ENCODE assay signal across 1 cellular context in genomic region chr19:18029617-18030338, GRCh38.
TF ChIP-seq lines count a peak whose summit lies in the region.

No MANE protein-coding gene starts in this region.

TF ChIP-seq in HepG2, 621 proteins besides CTCF, POLR2A, EP300 and RAD21 (continued from another document and continues in another):
- peak; percentile 57; the same call in 1 of the 2 replicates for TF ChIP-seq THAP11 (CRISPR knock-in tag; IDR thresholded peaks at IDR 0.05)
- TF ChIP-seq GFI1 (CRISPR knock-in tag; IDR thresholded peaks at IDR 0.05; ENCODE audit: borderline replicate concordance): peak; percentile 87
- TF ChIP-seq MEIS2 (CRISPR knock-in tag; IDR thresholded peaks at IDR 0.05): no peak
- TF ChIP-seq ZNF639 (CRISPR knock-in tag; conservative IDR thresholded peaks at IDR 0.05): no peak
- TF ChIP-seq, protein P1, sequence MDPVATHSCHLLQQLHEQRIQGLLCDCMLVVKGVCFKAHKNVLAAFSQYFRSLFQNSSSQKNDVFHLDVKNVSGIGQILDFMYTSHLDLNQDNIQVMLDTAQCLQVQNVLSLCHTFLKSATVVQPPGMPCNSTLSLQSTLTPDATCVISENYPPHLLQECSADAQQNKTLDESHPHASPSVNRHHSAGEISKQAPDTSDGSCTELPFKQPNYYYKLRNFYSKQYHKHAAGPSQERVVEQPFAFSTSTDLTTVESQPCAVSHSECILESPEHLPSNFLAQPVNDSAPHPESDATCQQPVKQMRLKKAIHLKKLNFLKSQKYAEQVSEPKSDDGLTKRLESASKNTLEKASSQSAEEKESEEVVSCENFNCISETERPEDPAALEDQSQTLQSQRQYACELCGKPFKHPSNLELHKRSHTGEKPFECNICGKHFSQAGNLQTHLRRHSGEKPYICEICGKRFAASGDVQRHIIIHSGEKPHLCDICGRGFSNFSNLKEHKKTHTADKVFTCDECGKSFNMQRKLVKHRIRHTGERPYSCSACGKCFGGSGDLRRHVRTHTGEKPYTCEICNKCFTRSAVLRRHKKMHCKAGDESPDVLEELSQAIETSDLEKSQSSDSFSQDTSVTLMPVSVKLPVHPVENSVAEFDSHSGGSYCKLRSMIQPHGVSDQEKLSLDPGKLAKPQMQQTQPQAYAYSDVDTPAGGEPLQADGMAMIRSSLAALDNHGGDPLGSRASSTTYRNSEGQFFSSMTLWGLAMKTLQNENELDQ (CRISPR knock-in tag; IDR thresholded peaks at IDR 0.05; ENCODE audit: borderline replicate concordance): no peak
- TF ChIP-seq HOXA5 (CRISPR knock-in tag; IDR thresholded peaks at IDR 0.05): no peak
- no peak for TF ChIP-seq HCFC1 (IDR thresholded peaks at IDR 0.05; ENCODE audit: low read depth, low read length)
- TF ChIP-seq ZNF362 (CRISPR knock-in tag; IDR thresholded peaks at IDR 0.05; ENCODE audit: borderline replicate concordance): peak; percentile 82; the same call in 1 of the 2 replicates
- 0 out of 2 replicates have a peak, but pooled peaks have one; percentile 9 for TF ChIP-seq RCOR2 (CRISPR knock-in tag; IDR thresholded peaks at IDR 0.05)
- TF ChIP-seq PITX1 (CRISPR knock-in tag; IDR thresholded peaks at IDR 0.05): peak; percentile 65; the same call in 1 of the 2 replicates
- 0 out of 2 replicates have a peak, but pooled peaks have one; percentile 53 for TF ChIP-seq ERF (CRISPR knock-in tag; IDR thresholded peaks at IDR 0.05)
- TF ChIP-seq SIX4 (CRISPR knock-in tag; IDR thresholded peaks at IDR 0.05): peak; percentile 91
- TF ChIP-seq ZNF619 (CRISPR knock-in tag; IDR thresholded peaks at IDR 0.05): no peak
- TF ChIP-seq SP5 (CRISPR knock-in tag; IDR thresholded peaks at IDR 0.05; ENCODE audit: borderline replicate concordance, low read depth): 0 out of 2 replicates have a peak, but pooled peaks have one; percentile 19
- peak; percentile 31; the same call in 1 of the 2 replicates for TF ChIP-seq SPEN (CRISPR knock-in tag; IDR thresholded peaks at IDR 0.05; ENCODE audit: low read depth)
- TF ChIP-seq NFIC (IDR thresholded peaks at IDR 0.05; ENCODE audit: low read length): peak; percentile 59; the same call in 1 of the 2 replicates
- no peak for TF ChIP-seq E2F2 (CRISPR knock-in tag; IDR thresholded peaks at IDR 0.05; ENCODE audit: borderline replicate concordance)
- TF ChIP-seq ZNF383 (CRISPR knock-in tag; IDR thresholded peaks at IDR 0.05; ENCODE audit: borderline replicate concordance): no peak
- TF ChIP-seq HNF1B (CRISPR knock-in tag; IDR thresholded peaks at IDR 0.05): 0 out of 2 replicates have a peak, but pooled peaks have one; percentile 15
- TF ChIP-seq FOSL1 (CRISPR knock-in tag; IDR thresholded peaks at IDR 0.05; ENCODE audit: borderline replicate concordance): peak; percentile 71; the same call in 1 of the 2 replicates
- TF ChIP-seq MIER3 (CRISPR knock-in tag; IDR thresholded peaks at IDR 0.05; ENCODE audit: borderline replicate concordance): peak; percentile 64; the same call in 1 of the 2 replicates
- peak; percentile 77 for TF ChIP-seq JUND (CRISPR knock-in tag; IDR thresholded peaks at IDR 0.05)
- peak; percentile 69; the same call in 1 of the 2 replicates for TF ChIP-seq ZMYM3 (CRISPR knock-in tag; IDR thresholded peaks at IDR 0.05)
- peak; percentile 70 for TF ChIP-seq AHDC1 (CRISPR knock-in tag; IDR thresholded peaks at IDR 0.05; ENCODE audit: borderline replicate concordance)
- peak; percentile 60 for TF ChIP-seq FOXK2 (IDR thresholded peaks at IDR 0.05)
- peak; percentile 80; the same call in 1 of the 2 replicates for TF ChIP-seq ZNF3 (CRISPR knock-in tag; IDR thresholded peaks at IDR 0.05)
- TF ChIP-seq ZNF792 (CRISPR knock-in tag; IDR thresholded peaks at IDR 0.05): peak; percentile 39; the same call in 1 of the 2 replicates
- 0 out of 2 replicates have a peak, but pooled peaks have one; percentile 26 for TF ChIP-seq ISL2 (CRISPR knock-in tag; IDR thresholded peaks at IDR 0.05)
- TF ChIP-seq HDAC2 (CRISPR knock-in tag; IDR thresholded peaks at IDR 0.05): peak; percentile 52; the same call in 1 of the 2 replicates
- TF ChIP-seq, protein P2, sequence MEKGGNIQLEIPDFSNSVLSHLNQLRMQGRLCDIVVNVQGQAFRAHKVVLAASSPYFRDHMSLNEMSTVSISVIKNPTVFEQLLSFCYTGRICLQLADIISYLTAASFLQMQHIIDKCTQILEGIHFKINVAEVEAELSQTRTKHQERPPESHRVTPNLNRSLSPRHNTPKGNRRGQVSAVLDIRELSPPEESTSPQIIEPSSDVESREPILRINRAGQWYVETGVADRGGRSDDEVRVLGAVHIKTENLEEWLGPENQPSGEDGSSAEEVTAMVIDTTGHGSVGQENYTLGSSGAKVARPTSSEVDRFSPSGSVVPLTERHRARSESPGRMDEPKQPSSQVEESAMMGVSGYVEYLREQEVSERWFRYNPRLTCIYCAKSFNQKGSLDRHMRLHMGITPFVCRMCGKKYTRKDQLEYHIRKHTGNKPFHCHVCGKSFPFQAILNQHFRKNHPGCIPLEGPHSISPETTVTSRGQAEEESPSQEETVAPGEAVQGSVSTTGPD (CRISPR knock-in tag; IDR thresholded peaks at IDR 0.05): no peak
- TF ChIP-seq NCOA2 (CRISPR knock-in tag; IDR thresholded peaks at IDR 0.05): 0 out of 2 replicates have a peak, but pooled peaks have one; percentile 34
- TF ChIP-seq ZNF333 (CRISPR knock-in tag; IDR thresholded peaks at IDR 0.05; ENCODE audit: borderline replicate concordance): no peak
- TF ChIP-seq HNF4A (CRISPR knock-in tag; IDR thresholded peaks at IDR 0.05): peak; percentile 19; the same call in 1 of the 2 replicates
- TF ChIP-seq IRF2 (CRISPR knock-in tag; IDR thresholded peaks at IDR 0.05): peak; percentile 29; the same call in 1 of the 2 replicates
- TF ChIP-seq, protein P3, sequence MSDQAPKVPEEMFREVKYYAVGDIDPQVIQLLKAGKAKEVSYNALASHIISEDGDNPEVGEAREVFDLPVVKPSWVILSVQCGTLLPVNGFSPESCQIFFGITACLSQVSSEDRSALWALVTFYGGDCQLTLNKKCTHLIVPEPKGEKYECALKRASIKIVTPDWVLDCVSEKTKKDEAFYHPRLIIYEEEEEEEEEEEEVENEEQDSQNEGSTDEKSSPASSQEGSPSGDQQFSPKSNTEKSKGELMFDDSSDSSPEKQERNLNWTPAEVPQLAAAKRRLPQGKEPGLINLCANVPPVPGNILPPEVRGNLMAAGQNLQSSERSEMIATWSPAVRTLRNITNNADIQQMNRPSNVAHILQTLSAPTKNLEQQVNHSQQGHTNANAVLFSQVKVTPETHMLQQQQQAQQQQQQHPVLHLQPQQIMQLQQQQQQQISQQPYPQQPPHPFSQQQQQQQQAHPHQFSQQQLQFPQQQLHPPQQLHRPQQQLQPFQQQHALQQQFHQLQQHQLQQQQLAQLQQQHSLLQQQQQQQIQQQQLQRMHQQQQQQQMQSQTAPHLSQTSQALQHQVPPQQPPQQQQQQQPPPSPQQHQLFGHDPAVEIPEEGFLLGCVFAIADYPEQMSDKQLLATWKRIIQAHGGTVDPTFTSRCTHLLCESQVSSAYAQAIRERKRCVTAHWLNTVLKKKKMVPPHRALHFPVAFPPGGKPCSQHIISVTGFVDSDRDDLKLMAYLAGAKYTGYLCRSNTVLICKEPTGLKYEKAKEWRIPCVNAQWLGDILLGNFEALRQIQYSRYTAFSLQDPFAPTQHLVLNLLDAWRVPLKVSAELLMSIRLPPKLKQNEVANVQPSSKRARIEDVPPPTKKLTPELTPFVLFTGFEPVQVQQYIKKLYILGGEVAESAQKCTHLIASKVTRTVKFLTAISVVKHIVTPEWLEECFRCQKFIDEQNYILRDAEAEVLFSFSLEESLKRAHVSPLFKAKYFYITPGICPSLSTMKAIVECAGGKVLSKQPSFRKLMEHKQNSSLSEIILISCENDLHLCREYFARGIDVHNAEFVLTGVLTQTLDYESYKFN (CRISPR knock-in tag; conservative IDR thresholded peaks at IDR 0.05): peak; percentile 74
- peak; percentile 69 for TF ChIP-seq NR2F6 (IDR thresholded peaks at IDR 0.05)
- TF ChIP-seq NR2F6 (CRISPR knock-in tag; IDR thresholded peaks at IDR 0.05): peak; percentile 49
- TF ChIP-seq, protein P4, sequence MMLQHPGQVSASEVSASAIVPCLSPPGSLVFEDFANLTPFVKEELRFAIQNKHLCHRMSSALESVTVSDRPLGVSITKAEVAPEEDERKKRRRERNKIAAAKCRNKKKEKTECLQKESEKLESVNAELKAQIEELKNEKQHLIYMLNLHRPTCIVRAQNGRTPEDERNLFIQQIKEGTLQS (CRISPR knock-in tag; IDR thresholded peaks at IDR 0.05): peak; percentile 65; the same call in 1 of the 2 replicates
- no peak for TF ChIP-seq CREB1 (IDR thresholded peaks at IDR 0.05)
- TF ChIP-seq CREB1 (CRISPR knock-in tag; IDR thresholded peaks at IDR 0.05): peak; percentile 32; the same call in 1 of the 2 replicates
- TF ChIP-seq NR2F2 (IDR thresholded peaks at IDR 0.05; ENCODE audit: borderline replicate concordance, low read depth): peak; percentile 85
- TF ChIP-seq, protein P5, sequence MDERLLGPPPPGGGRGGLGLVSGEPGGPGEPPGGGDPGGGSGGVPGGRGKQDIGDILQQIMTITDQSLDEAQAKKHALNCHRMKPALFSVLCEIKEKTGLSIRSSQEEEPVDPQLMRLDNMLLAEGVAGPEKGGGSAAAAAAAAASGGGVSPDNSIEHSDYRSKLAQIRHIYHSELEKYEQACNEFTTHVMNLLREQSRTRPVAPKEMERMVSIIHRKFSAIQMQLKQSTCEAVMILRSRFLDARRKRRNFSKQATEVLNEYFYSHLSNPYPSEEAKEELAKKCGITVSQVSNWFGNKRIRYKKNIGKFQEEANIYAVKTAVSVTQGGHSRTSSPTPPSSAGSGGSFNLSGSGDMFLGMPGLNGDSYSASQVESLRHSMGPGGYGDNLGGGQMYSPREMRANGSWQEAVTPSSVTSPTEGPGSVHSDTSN (CRISPR knock-in tag; IDR thresholded peaks at IDR 0.05): peak; percentile 44; the same call in 1 of the 2 replicates
